Comparison of ENCODE assay signal across 2 cellular contexts in genomic region chr18:58455318-58455950, GRCh38.
TF ChIP-seq lines count a peak whose summit lies in the region.

No MANE protein-coding gene starts in this region.

TF ChIP-seq in GM23338, 12 proteins besides CTCF, POLR2A, EP300 and RAD21 (continued from another document):
- no peak for TF ChIP-seq REST (IDR thresholded peaks at IDR 0.05; ENCODE audit: unreplicated experiment)
- TF ChIP-seq ZNF331 (CRISPR knock-in tag; IDR thresholded peaks at IDR 0.05; ENCODE audit: low read depth) = no peak
- TF ChIP-seq CREB1 (CRISPR knock-in tag; IDR thresholded peaks at IDR 0.05; ENCODE audit: low read depth) = no peak
- TF ChIP-seq NANOG (IDR thresholded peaks at IDR 0.05; ENCODE audit: borderline replicate concordance) = no peak
- no peak for TF ChIP-seq EZH2phosphoT487 (IDR thresholded peaks at IDR 0.05; ENCODE audit: unreplicated experiment)
- no peak for TF ChIP-seq STAT1 (IDR thresholded peaks at IDR 0.05; ENCODE audit: unreplicated experiment)
- no peak for TF ChIP-seq ZNF462 (CRISPR knock-in tag; IDR thresholded peaks at IDR 0.05)
- TF ChIP-seq EZH2 (IDR thresholded peaks at IDR 0.05; ENCODE audit: low read depth, unreplicated experiment) = no peak
- no peak for TF ChIP-seq ETS1 (IDR thresholded peaks at IDR 0.05)
- no peak for TF ChIP-seq JUNB (IDR thresholded peaks at IDR 0.05; ENCODE audit: unreplicated experiment)

TF ChIP-seq in neural cell, 6 proteins besides CTCF, POLR2A, EP300 and RAD21 (continued from another document):
- TF ChIP-seq REST (IDR thresholded peaks at IDR 0.05; ENCODE audit: borderline replicate concordance) (no peak), TAF1 (IDR thresholded peaks at IDR 0.05; ENCODE audit: low read depth) (no peak), SMC3 (conservative IDR thresholded peaks at IDR 0.05; ENCODE audit: poor library complexity) (no peak), EZH2 (IDR thresholded peaks at IDR 0.05; ENCODE audit: borderline replicate concordance, insufficient read depth, low read length, poor library complexity, severe bottlenecking) (no peak)
